9 cellular contexts compared by ENCODE assay signal in the genomic region with DNA sequence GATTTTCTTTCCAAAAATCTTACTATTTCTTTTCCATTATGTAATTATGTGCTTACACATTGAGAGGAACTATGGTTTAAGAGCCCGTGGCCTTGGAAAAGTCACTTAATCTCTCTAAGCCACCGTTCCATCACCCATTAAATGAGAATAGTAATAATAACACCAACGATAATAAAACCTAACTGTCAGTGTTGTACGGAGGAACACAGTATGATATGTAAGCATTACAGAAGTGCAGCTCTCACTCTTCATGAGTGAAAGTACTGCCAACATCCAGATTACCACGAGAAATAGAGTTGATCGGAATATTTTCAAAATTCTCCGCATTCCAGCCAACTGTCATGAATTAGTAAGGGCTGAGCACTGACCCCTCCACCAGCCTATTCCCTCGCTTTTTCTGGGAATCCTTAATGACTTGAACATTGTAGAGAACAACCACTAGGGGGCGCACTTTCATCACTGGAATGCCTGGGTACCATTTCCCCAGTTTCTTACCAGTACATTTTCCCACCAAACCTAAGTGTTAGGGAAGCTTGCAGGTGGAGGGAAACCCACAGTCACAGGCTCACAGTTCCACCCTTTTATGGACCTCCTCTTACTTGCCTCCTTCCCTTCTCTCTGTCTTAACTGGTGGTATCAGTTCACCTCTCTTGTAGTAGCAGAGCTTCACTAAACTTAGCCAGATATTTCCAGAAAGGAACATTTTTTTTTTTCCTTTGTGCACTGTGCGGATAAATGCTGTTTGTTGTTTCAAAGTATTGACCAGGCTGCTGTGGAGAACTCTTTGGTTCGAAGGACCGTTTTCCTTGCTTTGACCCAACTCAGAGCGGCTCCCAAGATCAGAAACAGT. TPM values are rescaled to one million over a fixed set of nuclear protein-coding genes. Genes with fewer than 3 reads are reported as not detected.
DNase-seq lines count a peak whose midpoint lies in the region; ATAC-seq and TF ChIP-seq lines count a peak whose summit lies in the region.
"Had no signal": no experiment of that assay in that cellular context is flagged by ENCODE, and none has a peak within 500 bp of the region (broad histone marks: within the 10 kb centered on the region; RNA-seq: fewer than 3 reads in every experiment).

No MANE protein-coding gene starts in this region.

- H3K4me1 Mint-ChIP-seq in chondrocyte (ENCODE audit: low read depth) (no peaks in the 10 kb centered on the region), memory B cell (peaks cover 14% of the 10 kb centered on the region), type B pancreatic cell (ENCODE audit: unreplicated experiment) (peaks cover 5% of the 10 kb centered on the region)

- peak; percentile 47 for TF ChIP-seq CTCF in LNCaP clone FGC (IDR thresholded peaks at IDR 0.05; ENCODE audit: control insufficient read depth, extremely low read depth, insufficient read depth)
- TF ChIP-seq CTCF in chondrocyte (IDR thresholded peaks at IDR 0.05): peak; percentile 78
- TF ChIP-seq CTCF in type B pancreatic cell (conservative IDR thresholded peaks at IDR 0.05): peak; percentile 85

- ATAC-seq in memory B cell (ENCODE audit: low read depth) (peak; percentile 51), HG02678 (IDR thresholded peaks at IDR 0.05; ENCODE audit: unreplicated experiment) (no peak)

- no peak overlapping the region for H3K4me3 Mint-ChIP-seq in chondrocyte (ENCODE audit: unreplicated experiment)
- no peak overlapping the region for H3K4me3 Mint-ChIP-seq in memory B cell
- no peak overlapping the region for H3K4me3 Mint-ChIP-seq in type B pancreatic cell
- H3K4me3 Mint-ChIP-seq: dendritic cell treated with granulocyte-macrophage colony-stimulating factor and Interleukin-4, amounts not matched to agents 40 ng/mL and 50 ng/mL, for 4 days had no signal

- H3K9me3 Mint-ChIP-seq in chondrocyte (ENCODE audit: low read depth): no peaks in the 10 kb centered on the region
- no peaks in the 10 kb centered on the region for H3K9me3 Mint-ChIP-seq in memory B cell
- H3K9me3 Mint-ChIP-seq in type B pancreatic cell: no peaks in the 10 kb centered on the region
- H3K9me3 Mint-ChIP-seq: dendritic cell treated with granulocyte-macrophage colony-stimulating factor and Interleukin-4, amounts not matched to agents 40 ng/mL and 50 ng/mL, for 4 days had no signal

- H3K4me3 ChIP-seq in LNCaP clone FGC (ENCODE audit: low read depth, low read length): no peak overlapping the region

- peak; percentile 22 for DNase-seq in NK-92 treated with Interleukin-12 subunit alpha and Interleukin-12 subunit beta, amount 100 ng/mL, for 24 hours (lab: John Stamatoyannopoulos, UW)
- DNase-seq in NK-92 (lab: John Stamatoyannopoulos, UW; ENCODE audit: unreplicated experiment) (no peak), LNCaP clone FGC (ENCODE audit: low read depth) (no peak), T-helper 1 cell (peak in 4 of 5 donors; percentile 18 to 37 (median 20)), chondrocyte (ENCODE audit: low spot score) (no peak), memory B cell (ENCODE audit: low spot score in 2 of 2) (peak; percentile 54), type B pancreatic cell (ENCODE audit: extremely low spot score, unreplicated experiment) (no peak)

- no peak overlapping the region for H3K27ac Mint-ChIP-seq in chondrocyte (ENCODE audit: unreplicated experiment)
- no peak overlapping the region for H3K27ac Mint-ChIP-seq in memory B cell
- no peak overlapping the region for H3K27ac Mint-ChIP-seq in type B pancreatic cell
- H3K27ac Mint-ChIP-seq: dendritic cell treated with granulocyte-macrophage colony-stimulating factor and Interleukin-4, amounts not matched to agents 40 ng/mL and 50 ng/mL, for 4 days had no signal

- H3K36me3 Mint-ChIP-seq in chondrocyte (ENCODE audit: low read depth) (no peaks in the 10 kb centered on the region), memory B cell (no peaks in the 10 kb centered on the region), type B pancreatic cell (no peaks in the 10 kb centered on the region)

- H3K27me3 Mint-ChIP-seq in chondrocyte (ENCODE audit: low read depth) (peaks cover 53% of the 10 kb centered on the region), memory B cell (peaks cover 3% of the 10 kb centered on the region), type B pancreatic cell (peaks cover 53% of the 10 kb centered on the region)
- H3K27me3 Mint-ChIP-seq: dendritic cell treated with granulocyte-macrophage colony-stimulating factor and Interleukin-4, amounts not matched to agents 40 ng/mL and 50 ng/mL, for 4 days had no signal

RNA-seq across cellular contexts. Expression of a gene that starts 27.8 kb away (rescaled TPM):
- total RNA-seq in chondrocyte: not detected in 3 replicates
- total RNA-seq in type B pancreatic cell (ENCODE audit: low replicate concordance): not detected in 2 replicates

RNA-seq across cellular contexts. Expression of a gene that starts 59.7 kb away (rescaled TPM):
- total RNA-seq in chondrocyte: 26.4 to 46.7 TPM (median 31.9 TPM) in 3 replicates
- total RNA-seq in type B pancreatic cell (ENCODE audit: low replicate concordance): 29.5 and 33.9 TPM in 2 replicates

Comparison
In these comparisons a context has a peak if more than half of its experiments do, and no peak if none do; other contexts are left out.
1. DNase-seq: peak in NK-92 treated with Interleukin-12 subunit alpha and Interleukin-12 subunit beta, amount 100 ng/mL, for 24 hours (single experiment), T-helper 1 cell (4 of 5) and memory B cell (2 of 2); none in NK-92 (single experiment), LNCaP clone FGC (single experiment), chondrocyte (single experiment) and type B pancreatic cell (single experiment).
2. Peak in every context shown above with its lines, with median percentiles within 50 percentile points of each other: CTCF ChIP-seq.